Comparison of ENCODE assay signal across 16 cellular contexts in the genomic region with DNA sequence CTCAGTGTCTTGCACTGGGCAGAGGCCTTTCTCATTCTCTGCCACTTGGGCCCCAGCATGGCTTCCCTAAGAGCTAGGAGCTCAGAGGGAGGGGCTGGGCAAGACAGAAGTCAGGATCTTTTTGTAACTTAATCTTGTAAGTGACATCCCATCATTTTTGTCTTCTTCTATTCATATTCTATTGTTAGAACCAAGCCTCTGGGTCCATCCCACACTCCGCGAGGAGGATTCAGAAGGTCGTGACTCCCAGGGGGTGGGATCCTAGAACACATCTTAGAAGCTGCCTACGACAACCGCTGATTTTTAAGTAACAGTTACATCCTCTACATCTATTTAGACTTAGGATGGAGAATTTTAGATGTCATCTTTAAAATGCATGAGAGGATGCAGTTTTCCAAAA. TPM values are rescaled to one million over a fixed set of nuclear protein-coding genes. Genes with fewer than 3 reads are reported as not detected.
DNase-seq lines count a peak whose midpoint lies in the region; ATAC-seq lines count a peak whose summit lies in the region.
"Had no signal": no experiment of that assay in that cellular context is flagged by ENCODE, and none has a peak within 500 bp of the region (broad histone marks: within the 10 kb centered on the region; RNA-seq: fewer than 3 reads in every experiment).

No MANE protein-coding gene starts in this region.

- DNase-seq in activated naive CD4-positive, alpha-beta T cell treated with anti-CD3 and anti-CD28 coated beads, Interleukin-2, amount 10 ng/mL, durations not matched to agents 7 days and 5 days: no peak
- no peak for DNase-seq in activated naive CD4-positive, alpha-beta T cell treated with anti-CD3 and anti-CD28 coated beads, Interleukin-2, amount 50 U/mL, for 16 hours
- no peak for DNase-seq in activated CD4-positive, alpha-beta memory T cell treated with anti-CD3 and anti-CD28 coated beads for 36 hours
- DNase-seq in head of caudate nucleus (peak in 35 of 42 donors; percentile 14 to 90 (median 64)), sciatic nerve (ENCODE audit: low spot score) (no peak), EL (no peak)
- DNase-seq: activated gamma-delta T cell; effector CD8-positive, alpha-beta T cell; NCI-H1092; NCI-H2107; NCI-H82; RPMI8226; substantia nigra had no signal

- peaks cover 18% of the 10 kb centered on the region for H3K36me3 Mint-ChIP-seq in activated naive CD4-positive, alpha-beta T cell treated with anti-CD3 and anti-CD28 coated beads, Interleukin-2, amount 10 ng/mL, durations not matched to agents 7 days and 5 days
- H3K36me3 Mint-ChIP-seq in activated CD4-positive, alpha-beta memory T cell treated with anti-CD3 and anti-CD28 coated beads for 36 hours: peaks cover 3% of the 10 kb centered on the region
- no peaks in the 10 kb centered on the region for H3K36me3 Mint-ChIP-seq in stimulated activated memory B cell treated with anti-CD40 and anti-IgM and Interleukin-4, amounts not matched to agents 10 μg/mL and 1 μg/mL and 100 μg/mL, for 72 hours

- peaks cover 16% of the 10 kb centered on the region for H3K27me3 Mint-ChIP-seq in activated naive CD4-positive, alpha-beta T cell treated with anti-CD3 and anti-CD28 coated beads, Interleukin-2, amount 10 ng/mL, durations not matched to agents 7 days and 5 days
- no peaks in the 10 kb centered on the region for H3K27me3 Mint-ChIP-seq in activated CD4-positive, alpha-beta memory T cell treated with anti-CD3 and anti-CD28 coated beads for 36 hours
- no peaks in the 10 kb centered on the region for H3K27me3 Mint-ChIP-seq in stimulated activated memory B cell treated with anti-CD40 and anti-IgM and Interleukin-4, amounts not matched to agents 10 μg/mL and 1 μg/mL and 100 μg/mL, for 72 hours

- no peak for ATAC-seq in stimulated activated memory B cell treated with anti-CD40 and anti-IgM and Interleukin-4, amounts not matched to agents 10 μg/mL and 1 μg/mL and 100 μg/mL, for 72 hours
- no peak for ATAC-seq in sciatic nerve
- no peak for ATAC-seq in HG02678 (IDR thresholded peaks at IDR 0.05; ENCODE audit: unreplicated experiment)
- ATAC-seq: left lung had no signal

- no peaks in the 10 kb centered on the region for H3K9me3 Mint-ChIP-seq in activated naive CD4-positive, alpha-beta T cell treated with anti-CD3 and anti-CD28 coated beads, Interleukin-2, amount 10 ng/mL, durations not matched to agents 7 days and 5 days
- no peaks in the 10 kb centered on the region for H3K9me3 Mint-ChIP-seq in activated CD4-positive, alpha-beta memory T cell treated with anti-CD3 and anti-CD28 coated beads for 36 hours
- H3K9me3 Mint-ChIP-seq in stimulated activated memory B cell treated with anti-CD40 and anti-IgM and Interleukin-4, amounts not matched to agents 10 μg/mL and 1 μg/mL and 100 μg/mL, for 72 hours: no peaks in the 10 kb centered on the region

- intact Hi-C loops in activated CD4-positive, alpha-beta memory T cell treated with anti-CD3 and anti-CD28 coated beads for 36 hours (cut with micrococcal nuclease): loop anchor here (5.0 to 10.0 kb wide), 2 partner anchors 544 to 692 kb away; a partner anchor contains a TSS
- intact Hi-C loops in head of caudate nucleus (cut with DNase I): no loop called here
- intact Hi-C loops in sciatic nerve (cut with DNase I): no loop called here

- H3K27ac Mint-ChIP-seq in activated naive CD4-positive, alpha-beta T cell treated with anti-CD3 and anti-CD28 coated beads, Interleukin-2, amount 10 ng/mL, durations not matched to agents 7 days and 5 days: no peak overlapping the region
- no peak overlapping the region for H3K27ac Mint-ChIP-seq in activated CD4-positive, alpha-beta memory T cell treated with anti-CD3 and anti-CD28 coated beads for 36 hours
- H3K27ac Mint-ChIP-seq in stimulated activated memory B cell treated with anti-CD40 and anti-IgM and Interleukin-4, amounts not matched to agents 10 μg/mL and 1 μg/mL and 100 μg/mL, for 72 hours: peak overlapping the region; percentile 87

- peaks cover 36% of the 10 kb centered on the region for H3K4me1 Mint-ChIP-seq in activated naive CD4-positive, alpha-beta T cell treated with anti-CD3 and anti-CD28 coated beads, Interleukin-2, amount 10 ng/mL, durations not matched to agents 7 days and 5 days
- peaks cover 34% of the 10 kb centered on the region for H3K4me1 Mint-ChIP-seq in activated CD4-positive, alpha-beta memory T cell treated with anti-CD3 and anti-CD28 coated beads for 36 hours (ENCODE audit: low read depth)
- peaks cover 39% of the 10 kb centered on the region for H3K4me1 Mint-ChIP-seq in stimulated activated memory B cell treated with anti-CD40 and anti-IgM and Interleukin-4, amounts not matched to agents 10 μg/mL and 1 μg/mL and 100 μg/mL, for 72 hours

- CTCF ChIA-PET in activated naive CD4-positive, alpha-beta T cell treated with anti-CD3 and anti-CD28 coated beads, Interleukin-2, amount 10 ng/mL, durations not matched to agents 7 days and 5 days (lab: Charles Lee): interaction anchor here (1.2 to 2.7 kb wide), 2 partner anchors 80 to 88 kb away, joined by 3 to 16 read pairs; no protein-coding TSS in a partner anchor
- CTCF ChIA-PET in activated CD4-positive, alpha-beta memory T cell treated with anti-CD3 and anti-CD28 coated beads for 36 hours (lab: Charles Lee): interaction anchor here (2.0 kb wide), 1 partner anchor 88 kb away, joined by 9 read pairs; no protein-coding TSS in a partner anchor

- POLR2A ChIA-PET in activated CD4-positive, alpha-beta memory T cell treated with anti-CD3 and anti-CD28 coated beads for 36 hours (lab: Charles Lee): no interaction called here

- H3K4me3 Mint-ChIP-seq in activated naive CD4-positive, alpha-beta T cell treated with anti-CD3 and anti-CD28 coated beads, Interleukin-2, amount 10 ng/mL, durations not matched to agents 7 days and 5 days: peak overlapping the region; percentile 49
- peak overlapping the region; percentile 79 for H3K4me3 Mint-ChIP-seq in activated CD4-positive, alpha-beta memory T cell treated with anti-CD3 and anti-CD28 coated beads for 36 hours
- peak overlapping the region; percentile 90 for H3K4me3 Mint-ChIP-seq in stimulated activated memory B cell treated with anti-CD40 and anti-IgM and Interleukin-4, amounts not matched to agents 10 μg/mL and 1 μg/mL and 100 μg/mL, for 72 hours

RNA-seq across cellular contexts. Expression of a gene that starts 1.5 kb away (rescaled TPM):
- total RNA-seq in activated CD4-positive, alpha-beta memory T cell treated with anti-CD3 and anti-CD28 coated beads for 36 hours: 10 to 100 TPM; 12.5 to 14.7 TPM
- total RNA-seq in sciatic nerve: 22.3 TPM

RNA-seq across cellular contexts. Expression of a gene that starts 37.9 kb away (rescaled TPM):
- under 1 TPM in 1 of 2 experiments, not detected in 1; 0.10 TPM for total RNA-seq in activated CD4-positive, alpha-beta memory T cell treated with anti-CD3 and anti-CD28 coated beads for 36 hours
- total RNA-seq in sciatic nerve: 0.94 TPM

Comparison
In these comparisons a context has a peak if more than half of its experiments do, and no peak if none do; other contexts are left out.
1. DNase-seq: peak in head of caudate nucleus (35 of 42); none in activated naive CD4-positive, alpha-beta T cell treated with anti-CD3 and anti-CD28 coated beads, Interleukin-2, amount 10 ng/mL, durations not matched to agents 7 days and 5 days (single experiment), activated naive CD4-positive, alpha-beta T cell treated with anti-CD3 and anti-CD28 coated beads, Interleukin-2, amount 50 U/mL, for 16 hours (single experiment), activated CD4-positive, alpha-beta memory T cell treated with anti-CD3 and anti-CD28 coated beads for 36 hours (single experiment), sciatic nerve (single experiment) and EL (single experiment).
2. Peak in every context shown above with its lines, with median percentiles within 50 percentile points of each other: H3K4me3 Mint-ChIP-seq.